In the genomic region with DNA sequence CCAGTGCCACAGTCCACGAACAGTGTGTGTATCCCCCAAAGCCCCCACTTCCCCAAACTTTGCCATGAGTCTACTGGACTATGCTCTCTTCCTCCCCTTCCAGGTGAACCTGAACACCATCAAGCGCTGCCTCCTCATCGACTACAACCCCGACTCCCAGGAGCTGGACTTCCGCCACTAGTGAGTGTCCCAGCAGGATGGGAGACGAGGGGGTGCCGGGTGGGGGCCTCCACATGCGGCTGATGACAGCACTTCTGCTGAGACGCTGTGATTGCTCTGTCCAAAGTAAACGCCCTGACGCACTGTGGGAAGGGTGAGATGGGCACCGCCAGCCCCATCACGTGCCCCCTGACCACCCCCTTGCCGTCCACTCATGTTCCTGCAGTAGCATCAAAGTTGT, we compare ENCODE assay signal across 25 cellular contexts. TPM values are rescaled to one million over a fixed set of nuclear protein-coding genes. Genes with fewer than 3 reads are reported as not detected.
DNase-seq lines count a peak whose midpoint lies in the region; ATAC-seq, FAIRE-seq and TF ChIP-seq lines count a peak whose summit lies in the region.
"Had no signal": no experiment of that assay in that cellular context is flagged by ENCODE, and none has a peak within 500 bp of the region (broad histone marks: within the 10 kb centered on the region; RNA-seq: fewer than 3 reads in every experiment).

No MANE protein-coding gene starts in this region.

- H3K4me1 ChIP-seq in mesenchymal stem cell (ENCODE audit: control insufficient read depth, insufficient read depth, low read depth, low read length) (peaks cover 24% of the 10 kb centered on the region), neural progenitor cell (peaks cover 7% of the 10 kb centered on the region), endodermal cell (ENCODE audit: control insufficient read depth, insufficient read depth, low read length) (peaks cover 3% of the 10 kb centered on the region)
- H3K4me1 ChIP-seq: Caco-2 had no signal

- H3K4me1 Mint-ChIP-seq in T-helper 1 cell treated with Interleukin-12 subunit alpha and Interleukin-12 subunit beta and Interleukin-4 antibody, amounts not matched to agents 30 μg/mL and 1 μg/mL, for 36 hours (ENCODE audit: low read depth), result peaks cover 43% of the 10 kb centered on the region
- peaks cover 56% of the 10 kb centered on the region for H3K4me1 Mint-ChIP-seq in CD4-positive, alpha-beta T cell (ENCODE audit: low read depth)
- peaks cover 55% of the 10 kb centered on the region for H3K4me1 Mint-ChIP-seq in activated T-helper 1 cell treated with anti-CD3 and anti-CD28 coated beads, Interleukin-12 subunit alpha, Interleukin-12 subunit beta, Interleukin-2, Interleukin-4 antibody, amounts not matched to agents 30 ng/mL and 10 ng/mL and 1 ng/mL, durations not matched to agents 14 hours and 24 hours and 36 hours (ENCODE audit: low read depth)
- H3K4me1 Mint-ChIP-seq in neural progenitor cell, result peaks cover 19% of the 10 kb centered on the region
- peaks cover 7% of the 10 kb centered on the region for H3K4me1 Mint-ChIP-seq in endodermal cell

- WGBS in mesenchymal stem cell, result 98% methylated on average over 14 of the region's 14 CpGs
- 95 to 98% methylated on average over 14 of the region's 14 CpGs for WGBS in endodermal cell (ENCODE audit: insufficient coverage in 1 of 2, insufficient read length in 1 of 2), 2 experiments

- H4K20me1 ChIP-seq in neural progenitor cell (ENCODE audit: low read depth), result peaks cover 15% of the 10 kb centered on the region

- H3K4me3 ChIP-seq in mesenchymal stem cell (ENCODE audit: insufficient read depth in 1 of 2, low read depth in 1 of 2, low read length in 2 of 2) (no peak overlapping the region), neural progenitor cell (no peak overlapping the region), endodermal cell (ENCODE audit: low read length) (no peak overlapping the region)
- H3K4me3 ChIP-seq: mucosa of descending colon, upper lobe of left lung had no signal

- TF ChIP-seq CTCF in CD4-positive, alpha-beta T cell (IDR thresholded peaks at IDR 0.05), result no peak
- TF ChIP-seq CTCF in neural progenitor cell (IDR thresholded peaks at IDR 0.05) (no peak), endodermal cell (conservative IDR thresholded peaks at IDR 0.05) (no peak)

- peak overlapping the region; percentile 2 for H4K91ac ChIP-seq in mesenchymal stem cell (ENCODE audit: low read length)

- no peak for FAIRE-seq in H54 (lab: Jason Lieb, UNC)
- FAIRE-seq: GM12891 had no signal

- H3K4me3 Mint-ChIP-seq in T-helper 1 cell treated with Interleukin-12 subunit alpha and Interleukin-12 subunit beta and Interleukin-4 antibody, amounts not matched to agents 30 μg/mL and 1 μg/mL, for 36 hours, result peak overlapping the region; percentile 28
- peak overlapping the region; percentile 30 for H3K4me3 Mint-ChIP-seq in CD4-positive, alpha-beta T cell
- peak overlapping the region; percentile 69 for H3K4me3 Mint-ChIP-seq in activated T-helper 1 cell treated with anti-CD3 and anti-CD28 coated beads, Interleukin-12 subunit alpha, Interleukin-12 subunit beta, Interleukin-2, Interleukin-4 antibody, amounts not matched to agents 30 ng/mL and 10 ng/mL and 1 ng/mL, durations not matched to agents 14 hours and 24 hours and 36 hours
- H3K4me3 Mint-ChIP-seq in neural progenitor cell (no peak overlapping the region), endodermal cell (no peak overlapping the region)

- H3K9me3 Mint-ChIP-seq in T-helper 1 cell treated with Interleukin-12 subunit alpha and Interleukin-12 subunit beta and Interleukin-4 antibody, amounts not matched to agents 30 μg/mL and 1 μg/mL, for 36 hours, result no peaks in the 10 kb centered on the region
- H3K9me3 Mint-ChIP-seq in CD4-positive, alpha-beta T cell, result no peaks in the 10 kb centered on the region
- H3K9me3 Mint-ChIP-seq in activated T-helper 1 cell treated with anti-CD3 and anti-CD28 coated beads, Interleukin-12 subunit alpha, Interleukin-12 subunit beta, Interleukin-2, Interleukin-4 antibody, amounts not matched to agents 30 ng/mL and 10 ng/mL and 1 ng/mL, durations not matched to agents 14 hours and 24 hours and 36 hours, result no peaks in the 10 kb centered on the region
- H3K9me3 Mint-ChIP-seq in neural progenitor cell, result no peaks in the 10 kb centered on the region
- H3K9me3 Mint-ChIP-seq in endodermal cell, result no peaks in the 10 kb centered on the region

- H2AK5ac ChIP-seq in mesenchymal stem cell (ENCODE audit: low read length, severe bottlenecking), result no peak overlapping the region

- no peak overlapping the region for H3K4me2 ChIP-seq in mesenchymal stem cell (ENCODE audit: low read length, poor library complexity, severe bottlenecking)
- no peak overlapping the region for H3K4me2 ChIP-seq in neural progenitor cell

- H2BK12ac ChIP-seq in mesenchymal stem cell (ENCODE audit: low read length in 2 of 2), result no peak overlapping the region

- no peak overlapping the region for H4K8ac ChIP-seq in mesenchymal stem cell (ENCODE audit: low read length)

- H3K36me3 Mint-ChIP-seq in T-helper 1 cell treated with Interleukin-12 subunit alpha and Interleukin-12 subunit beta and Interleukin-4 antibody, amounts not matched to agents 30 μg/mL and 1 μg/mL, for 36 hours (ENCODE audit: low read depth), result peaks cover 31% of the 10 kb centered on the region
- H3K36me3 Mint-ChIP-seq in CD4-positive, alpha-beta T cell (ENCODE audit: low read depth), result peaks cover 71% of the 10 kb centered on the region
- peaks cover 49% of the 10 kb centered on the region for H3K36me3 Mint-ChIP-seq in activated T-helper 1 cell treated with anti-CD3 and anti-CD28 coated beads, Interleukin-12 subunit alpha, Interleukin-12 subunit beta, Interleukin-2, Interleukin-4 antibody, amounts not matched to agents 30 ng/mL and 10 ng/mL and 1 ng/mL, durations not matched to agents 14 hours and 24 hours and 36 hours (ENCODE audit: low read depth)
- peaks cover 16% of the 10 kb centered on the region for H3K36me3 Mint-ChIP-seq in neural progenitor cell
- H3K36me3 Mint-ChIP-seq in endodermal cell (ENCODE audit: low read depth), result peaks cover 43% of the 10 kb centered on the region

- no peak for DNase-seq in T-helper 1 cell
- no peak for DNase-seq in CD4-positive, alpha-beta T cell
- DNase-seq in activated T-helper 1 cell treated with anti-CD3 and anti-CD28 coated beads, Interleukin-12 subunit alpha, Interleukin-12 subunit beta, Interleukin-2, Interleukin-4 antibody, amounts not matched to agents 30 ng/mL and 10 ng/mL and 1 ng/mL, durations not matched to agents 14 hours and 24 hours and 36 hours (ENCODE audit: low spot score), result no peak
- no peak for DNase-seq in mesenchymal stem cell
- DNase-seq in neural progenitor cell (ENCODE audit: low spot score), result no peak
- DNase-seq in H54 (ENCODE audit: insufficient read length, low spot score), result no peak
- DNase-seq in endodermal cell, result no peak
- DNase-seq: Caco-2; DND-41; effector CD8-positive, alpha-beta T cell; foreskin melanocyte; hippocampal formation; KG1; left ventricle myocardium superior; NCI-H187 treated with DMSO at 0.1 percent for 48 hours; NCI-H2227 treated with DMSO at 0.1 percent for 48 hours; nucleus accumbens; retina; stimulated activated CD4-positive, alpha-beta T cell treated with anti-CD3 and anti-CD28 coated beads, Interleukin-4, amount 100 ng/mL, for 4 hours had no signal

- H3K9me3 ChIP-seq in CD4-positive, alpha-beta T cell (ENCODE audit: control insufficient read depth, low read length), result no peaks in the 10 kb centered on the region
- H3K9me3 ChIP-seq in mesenchymal stem cell (ENCODE audit: control insufficient read depth, low read length) (no peaks in the 10 kb centered on the region), neural progenitor cell (ENCODE audit: low read depth) (no peaks in the 10 kb centered on the region), endodermal cell (ENCODE audit: control insufficient read depth, low read length) (no peaks in the 10 kb centered on the region)
- H3K9me3 ChIP-seq: Caco-2, mucosa of descending colon, upper lobe of left lung had no signal

- H3K36me3 ChIP-seq in mesenchymal stem cell (ENCODE audit: control insufficient read depth in 1 of 2, insufficient read depth in 2 of 2, low read depth in 1 of 2, low read length in 2 of 2) (peaks cover 51 to 67% of the 10 kb centered on the region in 2 experiments), neural progenitor cell (no peaks in the 10 kb centered on the region), endodermal cell (ENCODE audit: control insufficient read depth, insufficient read depth, low read length) (peaks cover 44% of the 10 kb centered on the region)

- peaks cover 34% of the 10 kb centered on the region for H3F3A ChIP-seq in neural progenitor cell (ENCODE audit: low read depth)

- no peak overlapping the region for H3K4ac ChIP-seq in mesenchymal stem cell (ENCODE audit: low read depth in 1 of 2, low read length in 2 of 2)

- no peak overlapping the region for H3K27ac Mint-ChIP-seq in T-helper 1 cell treated with Interleukin-12 subunit alpha and Interleukin-12 subunit beta and Interleukin-4 antibody, amounts not matched to agents 30 μg/mL and 1 μg/mL, for 36 hours
- peak overlapping the region; percentile 47 for H3K27ac Mint-ChIP-seq in CD4-positive, alpha-beta T cell
- H3K27ac Mint-ChIP-seq in activated T-helper 1 cell treated with anti-CD3 and anti-CD28 coated beads, Interleukin-12 subunit alpha, Interleukin-12 subunit beta, Interleukin-2, Interleukin-4 antibody, amounts not matched to agents 30 ng/mL and 10 ng/mL and 1 ng/mL, durations not matched to agents 14 hours and 24 hours and 36 hours, result no peak overlapping the region
- H3K27ac Mint-ChIP-seq in neural progenitor cell (no peak overlapping the region), endodermal cell (no peak overlapping the region)

- H3K23ac ChIP-seq in mesenchymal stem cell (ENCODE audit: low read length in 2 of 2), result no peak overlapping the region

- CTCF ChIA-PET in CD4-positive, alpha-beta T cell (lab: Charles Lee), result interaction anchor here (0.6 kb wide), 1 partner anchor 141 kb away, joined by 3 read pairs; no protein-coding TSS in a partner anchor

- peaks cover 25% of the 10 kb centered on the region for H3K79me2 ChIP-seq in neural progenitor cell (ENCODE audit: low read depth)

- no peak overlapping the region for H2BK5ac ChIP-seq in mesenchymal stem cell (ENCODE audit: low read depth, low read length, poor library complexity, severe bottlenecking)

- H3K27me3 Mint-ChIP-seq in T-helper 1 cell treated with Interleukin-12 subunit alpha and Interleukin-12 subunit beta and Interleukin-4 antibody, amounts not matched to agents 30 μg/mL and 1 μg/mL, for 36 hours (ENCODE audit: low read depth), result no peaks in the 10 kb centered on the region
- H3K27me3 Mint-ChIP-seq in CD4-positive, alpha-beta T cell, result peaks cover 4% of the 10 kb centered on the region
- peaks cover 1% of the 10 kb centered on the region for H3K27me3 Mint-ChIP-seq in activated T-helper 1 cell treated with anti-CD3 and anti-CD28 coated beads, Interleukin-12 subunit alpha, Interleukin-12 subunit beta, Interleukin-2, Interleukin-4 antibody, amounts not matched to agents 30 ng/mL and 10 ng/mL and 1 ng/mL, durations not matched to agents 14 hours and 24 hours and 36 hours (ENCODE audit: insufficient read depth)
- H3K27me3 Mint-ChIP-seq in neural progenitor cell (ENCODE audit: insufficient read depth, low read depth) (peaks cover 10% of the 10 kb centered on the region), endodermal cell (ENCODE audit: insufficient read depth) (peaks cover 2% of the 10 kb centered on the region)

- intact Hi-C loops in CD4-positive, alpha-beta T cell (cut with DNase I, micrococcal nuclease), result loop anchor here (5.0 to 10.0 kb wide), 3 partner anchors 83 to 295 kb away; partner anchors contain the start of genes CDC37 (in 1 of the 2), DNMT1 (in 1 of the 2) and MRPL4 (in 1 of the 2)
- intact Hi-C loops in activated T-helper 1 cell treated with anti-CD3 and anti-CD28 coated beads, Interleukin-12 subunit alpha, Interleukin-12 subunit beta, Interleukin-2, Interleukin-4 antibody, amounts not matched to agents 30 ng/mL and 10 ng/mL and 1 ng/mL, durations not matched to agents 14 hours and 24 hours and 36 hours (cut with micrococcal nuclease), result loop anchor here (10.0 kb wide), 3 partner anchors 545 to 1325 kb away; partner anchors contain the start of genes ILF3, ODAD3 and PRKCSH

- no peaks in the 10 kb centered on the region for H3K27me3 ChIP-seq in CD4-positive, alpha-beta T cell (ENCODE audit: control insufficient read depth, insufficient read depth, low read length)
- H3K27me3 ChIP-seq in mesenchymal stem cell (ENCODE audit: control insufficient read depth in 1 of 2, insufficient read depth in 1 of 2, low read length in 2 of 2) (no peaks in the 10 kb centered on the region), neural progenitor cell (no peaks in the 10 kb centered on the region), endodermal cell (ENCODE audit: control insufficient read depth, insufficient read depth, low read length, poor library complexity, severe bottlenecking) (no peaks in the 10 kb centered on the region)
- H3K27me3 ChIP-seq: upper lobe of left lung had no signal

- no peak for ATAC-seq in CD4-positive, alpha-beta T cell (ENCODE audit: poor library complexity)
- ATAC-seq: esophagus mucosa, left ventricle myocardium superior, mucosa of descending colon had no signal

- H3K27ac ChIP-seq in CD4-positive, alpha-beta T cell (ENCODE audit: low read depth, low read length), result no peak overlapping the region
- H3K27ac ChIP-seq in mesenchymal stem cell (ENCODE audit: low read length, poor library complexity, severe bottlenecking) (no peak overlapping the region), neural progenitor cell (no peak overlapping the region), endodermal cell (ENCODE audit: low read depth, low read length) (no peak overlapping the region)
- H3K27ac ChIP-seq: 22Rv1, upper lobe of left lung had no signal

- POLR2A ChIA-PET in CD4-positive, alpha-beta T cell (lab: Charles Lee), result interaction anchor here (1.0 to 1.2 kb wide), 2 partner anchors 14 to 33 kb away, joined by 3 to 4 read pairs; no protein-coding TSS in a partner anchor

- H3K9ac ChIP-seq in mesenchymal stem cell (ENCODE audit: low read length) (no peak overlapping the region), neural progenitor cell (no peak overlapping the region), endodermal cell (ENCODE audit: extremely low read depth, low read length, poor library complexity, severe bottlenecking) (no peak overlapping the region)

- peaks cover 37% of the 10 kb centered on the region for H3K79me1 ChIP-seq in mesenchymal stem cell (replicated peaks; ENCODE audit: low read length, poor library complexity, severe bottlenecking)

- no peak for TF ChIP-seq POLR2A in H54 (IDR thresholded peaks at IDR 0.05; ENCODE audit: low read depth, low read length)

- H2AFZ ChIP-seq in mesenchymal stem cell (ENCODE audit: low read depth, low read length) (no peak overlapping the region), neural progenitor cell (replicated peaks) (no peak overlapping the region)

- no peak overlapping the region for H2BK120ac ChIP-seq in mesenchymal stem cell (ENCODE audit: low read depth, low read length)

- no peak overlapping the region for H3K18ac ChIP-seq in mesenchymal stem cell (ENCODE audit: low read depth in 1 of 2, low read length in 2 of 2)

- H2BK15ac ChIP-seq in mesenchymal stem cell (ENCODE audit: low read depth, poor library complexity, severe bottlenecking), result no peak overlapping the region

- H3K14ac ChIP-seq in mesenchymal stem cell (ENCODE audit: low read length in 2 of 2), result no peak overlapping the region

RNA-seq across cellular contexts. Expression of gene P2RY11, which starts 2.0 kb away (rescaled TPM):
- 10 to 100 TPM; 88.5 to 93.9 TPM for total RNA-seq in CD4-positive, alpha-beta T cell
- total RNA-seq in activated T-helper 1 cell treated with anti-CD3 and anti-CD28 coated beads, Interleukin-12 subunit alpha, Interleukin-12 subunit beta, Interleukin-2, Interleukin-4 antibody, amounts not matched to agents 30 ng/mL and 10 ng/mL and 1 ng/mL, durations not matched to agents 14 hours and 24 hours and 36 hours, result 64.4 and 64.9 TPM in 2 replicates
- polyA plus RNA-seq in mesenchymal stem cell (2013, experiment 1 of 2), result 3.2 TPM
- polyA plus RNA-seq in mesenchymal stem cell (2013, experiment 2 of 2), result 3.4 TPM
- total RNA-seq in neural progenitor cell (ENCODE audit: low replicate concordance) (2.2 TPM in 1 of 2 replicates, not detected in the other), endodermal cell (10 to 100 TPM in 1 of 2 donors, 1 to 10 TPM in 1; 9.0 to 14.8 TPM)
- polyA plus RNA-seq in endodermal cell (2013, experiment 1 of 2), result 6.3 TPM
- polyA plus RNA-seq in endodermal cell (2013, experiment 2 of 2), result 5.1 TPM

RNA-seq across cellular contexts. Expression of gene PPAN, which starts 3.4 kb away (rescaled TPM):
- 100 to 1,000 TPM; 119 to 127 TPM for total RNA-seq in CD4-positive, alpha-beta T cell
- 234 and 250 TPM in 2 replicates for total RNA-seq in activated T-helper 1 cell treated with anti-CD3 and anti-CD28 coated beads, Interleukin-12 subunit alpha, Interleukin-12 subunit beta, Interleukin-2, Interleukin-4 antibody, amounts not matched to agents 30 ng/mL and 10 ng/mL and 1 ng/mL, durations not matched to agents 14 hours and 24 hours and 36 hours
- 15.8 TPM for polyA plus RNA-seq in mesenchymal stem cell (2013, experiment 1 of 2)
- 15.0 TPM for polyA plus RNA-seq in mesenchymal stem cell (2013, experiment 2 of 2)
- 6.6 and 23.3 TPM in 2 replicates for total RNA-seq in neural progenitor cell (ENCODE audit: low replicate concordance)
- 10 to 100 TPM; 40.3 to 54.0 TPM for total RNA-seq in endodermal cell
- polyA plus RNA-seq in endodermal cell (2013, experiment 1 of 2), result 31.6 TPM
- polyA plus RNA-seq in endodermal cell (2013, experiment 2 of 2), result 28.0 TPM

RNA-seq across cellular contexts. Expression of gene ANGPTL6, which starts 7.0 kb away (rescaled TPM):
- total RNA-seq in CD4-positive, alpha-beta T cell, result under 1 TPM; 0.61 to 0.63 TPM
- 8.2 and 8.5 TPM in 2 replicates for total RNA-seq in activated T-helper 1 cell treated with anti-CD3 and anti-CD28 coated beads, Interleukin-12 subunit alpha, Interleukin-12 subunit beta, Interleukin-2, Interleukin-4 antibody, amounts not matched to agents 30 ng/mL and 10 ng/mL and 1 ng/mL, durations not matched to agents 14 hours and 24 hours and 36 hours
- 0.11 TPM for polyA plus RNA-seq in mesenchymal stem cell (2013, experiment 1 of 2)
- 0.16 TPM for polyA plus RNA-seq in mesenchymal stem cell (2013, experiment 2 of 2)
- total RNA-seq in neural progenitor cell (ENCODE audit: low replicate concordance) (0.09 TPM in 1 of 2 replicates, not detected in the other), endodermal cell (not detected)
- 0.14 TPM for polyA plus RNA-seq in endodermal cell (2013, experiment 1 of 2)
- polyA plus RNA-seq in endodermal cell (2013, experiment 2 of 2), result 0.29 TPM
- total RNA-seq: esophagus mucosa, left ventricle myocardium superior had no signal

RNA-seq across cellular contexts. Expression of gene EIF3G, which starts 10.2 kb away (rescaled TPM):
- total RNA-seq in CD4-positive, alpha-beta T cell, result 100 to 1,000 TPM; 328 to 343 TPM
- total RNA-seq in activated T-helper 1 cell treated with anti-CD3 and anti-CD28 coated beads, Interleukin-12 subunit alpha, Interleukin-12 subunit beta, Interleukin-2, Interleukin-4 antibody, amounts not matched to agents 30 ng/mL and 10 ng/mL and 1 ng/mL, durations not matched to agents 14 hours and 24 hours and 36 hours, result 371 and 377 TPM in 2 replicates
- 167 TPM for polyA plus RNA-seq in mesenchymal stem cell (2013, experiment 1 of 2)
- polyA plus RNA-seq in mesenchymal stem cell (2013, experiment 2 of 2), result 162 TPM
- total RNA-seq in neural progenitor cell (ENCODE audit: low replicate concordance) (170 and 215 TPM in 2 replicates), endodermal cell (100 to 1,000 TPM; 216 to 257 TPM)
- 179 TPM for polyA plus RNA-seq in endodermal cell (2013, experiment 1 of 2)
- polyA plus RNA-seq in endodermal cell (2013, experiment 2 of 2), result 159 TPM

RNA-seq across cellular contexts. Expression of gene SHFL, which starts 23.4 kb away (rescaled TPM):
- total RNA-seq in CD4-positive, alpha-beta T cell, result 10 to 100 TPM; 58.5 to 61.7 TPM
- total RNA-seq in activated T-helper 1 cell treated with anti-CD3 and anti-CD28 coated beads, Interleukin-12 subunit alpha, Interleukin-12 subunit beta, Interleukin-2, Interleukin-4 antibody, amounts not matched to agents 30 ng/mL and 10 ng/mL and 1 ng/mL, durations not matched to agents 14 hours and 24 hours and 36 hours, result 64.1 and 70.5 TPM in 2 replicates
- polyA plus RNA-seq in mesenchymal stem cell (2013, experiment 1 of 2), result 41.6 TPM
- polyA plus RNA-seq in mesenchymal stem cell (2013, experiment 2 of 2), result 41.6 TPM
- 0.15 and 2.0 TPM in 2 replicates for total RNA-seq in neural progenitor cell (ENCODE audit: low replicate concordance)
- 10 to 100 TPM in 1 of 2 donors, 1 to 10 TPM in 1; 8.2 to 15.0 TPM for total RNA-seq in endodermal cell
- polyA plus RNA-seq in endodermal cell (2013, experiment 1 of 2), result 1.1 TPM
- 1.4 TPM for polyA plus RNA-seq in endodermal cell (2013, experiment 2 of 2)

Comparison
In these comparisons a context has a peak if more than half of its experiments do, and no peak if none do; other contexts are left out.
1. H3K4me3 Mint-ChIP-seq: peak in T-helper 1 cell treated with Interleukin-12 subunit alpha and Interleukin-12 subunit beta and Interleukin-4 antibody, amounts not matched to agents 30 μg/mL and 1 μg/mL, for 36 hours (single experiment), CD4-positive, alpha-beta T cell (single experiment) and activated T-helper 1 cell treated with anti-CD3 and anti-CD28 coated beads, Interleukin-12 subunit alpha, Interleukin-12 subunit beta, Interleukin-2, Interleukin-4 antibody, amounts not matched to agents 30 ng/mL and 10 ng/mL and 1 ng/mL, durations not matched to agents 14 hours and 24 hours and 36 hours (single experiment); none in neural progenitor cell (single experiment) and endodermal cell (single experiment).